Comparison of ENCODE assay signal across 22 cellular contexts in genomic region chr10:79253704-79254103, GRCh38.
DNase-seq lines count a peak whose midpoint lies in the region; FAIRE-seq and TF ChIP-seq lines count a peak whose summit lies in the region.
"Had no signal": no experiment of that assay in that cellular context is flagged by ENCODE, and none has a peak within 500 bp of the region (broad histone marks: within the 10 kb centered on the region; RNA-seq: fewer than 3 reads in every experiment).

No MANE protein-coding gene starts in this region.

- H4K5ac ChIP-seq in H1 (ENCODE audit: insufficient read length, low read depth, low read length), result no peak overlapping the region

- H2BK12ac ChIP-seq in H1 (ENCODE audit: low read depth, low read length), result no peak overlapping the region

- H3K79me2 ChIP-seq in Karpas-422 (ENCODE audit: low read length), result peaks cover 100% of the 10 kb centered on the region
- no peaks in the 10 kb centered on the region; a peak in 1 of 4 replicates for H3K79me2 ChIP-seq in H1 (ENCODE audit: control insufficient read depth in 1 of 2, insufficient read depth in 2 of 2, low read length in 2 of 2)

- H4K91ac ChIP-seq in H1 (replicated peaks; ENCODE audit: insufficient read length, low read length), result no peak overlapping the region

- POLR2A ChIA-PET in H1 (lab: Charles Lee; ENCODE audit: partially characterized antibody), result interaction anchor here (0.6 to 2.3 kb wide), 3 partner anchors 11 to 24 kb away, joined by 3 to 5 read pairs (median 3); no protein-coding TSS in a partner anchor

- no peak overlapping the region for H3K14ac ChIP-seq in H1 (ENCODE audit: insufficient read length)

- WGBS in H1 (ENCODE audit: extremely low coverage in 1 of 2, insufficient coverage in 1 of 2, insufficient read length in 1 of 2, insufficient replicate concordance in 2 of 2, low coverage in 1 of 2, low lambda C conversion rate in 2 of 2, missing lambda C conversion rate in 1 of 2), 2 experiments, result 85% methylated on average over 3 of the region's 3 CpGs; no CpG with 5 or more reads in 1 of the 2 experiments
- WGBS in sigmoid colon, 2 donors, result 85 to 91% methylated on average over 3 of the region's 3 CpGs

- peaks cover 7% of the 10 kb centered on the region; the same call in 1 of the 2 replicates for H3K79me1 ChIP-seq in H1 (ENCODE audit: low read depth, low read length)

- H3K18ac ChIP-seq in H1 (ENCODE audit: extremely low read depth, low read length), result no peak overlapping the region

- H3K23ac ChIP-seq in H1 (ENCODE audit: insufficient read length), result no peak overlapping the region

- H3K27me3 ChIP-seq in BLaER1, result no peaks in the 10 kb centered on the region
- no peaks in the 10 kb centered on the region for H3K27me3 ChIP-seq in Karpas-422 (ENCODE audit: low read length)
- no peaks in the 10 kb centered on the region for H3K27me3 ChIP-seq in H1 (replicated peaks in 1 of 4; ENCODE audit: control insufficient read depth in 3 of 4, extremely low read depth in 1 of 4, insufficient read depth in 3 of 4, low read length in 3 of 4)
- H3K27me3 ChIP-seq in sigmoid colon, result no peaks in the 10 kb centered on the region

- H3K27ac ChIP-seq in BLaER1 (peak overlapping the region; percentile 38; the same call in 1 of the 2 replicates), Karpas-422 (ENCODE audit: low read length) (peak overlapping the region; percentile 96), H1 (ENCODE audit: low read depth, low read length) (no peak overlapping the region), sigmoid colon (peak overlapping the region in 3 of 4 donors; percentile 11 to 55 (median 43))
- H3K27ac ChIP-seq: SK-N-MC had no signal

- no peak for FAIRE-seq in H1 (lab: Jason Lieb, UNC)
- FAIRE-seq: A204.1, HTR-8/SVneo, RCC 7860 had no signal

- peak overlapping the region; percentile 26; the same call in 1 of the 2 replicates for H2BK5ac ChIP-seq in H1 (ENCODE audit: low read depth, low read length)

- H3K9me2 ChIP-seq in Karpas-422 (replicated peaks; ENCODE audit: insufficient read depth, low read length), result no peaks in the 10 kb centered on the region

- TF ChIP-seq RAD21 in H1 (IDR thresholded peaks at IDR 0.05 in 1 of 2, conservative IDR thresholded peaks at IDR 0.05 in 1 of 2; ENCODE audit: low read depth in 2 of 2, low read length in 2 of 2), result no peak

- H4K20me1 ChIP-seq in BLaER1 (peaks cover 100% of the 10 kb centered on the region), Karpas-422 (ENCODE audit: insufficient read depth, low read depth, low read length) (peaks cover 22% of the 10 kb centered on the region; the same call in 1 of the 2 replicates), H1 (replicated peaks in 1 of 2; ENCODE audit: control insufficient read depth in 1 of 2, insufficient read depth in 2 of 2, low read length in 2 of 2) (peaks cover 8 to 27% of the 10 kb centered on the region in 2 experiments)

- no peak overlapping the region for H2BK20ac ChIP-seq in H1 (ENCODE audit: low read length)

- intact Hi-C loops in sigmoid colon (cut with DNase I), result no loop called here

- TF ChIP-seq CTCF in H1 (IDR thresholded peaks at IDR 0.05; ENCODE audit: control extremely low read depth in 1 of 3, insufficient read depth in 1 of 3, low read depth in 1 of 3, low read length in 3 of 3) (no peak), sigmoid colon (IDR thresholded peaks at IDR 0.05) (no peak)

- peaks cover 69% of the 10 kb centered on the region for H3K4me1 ChIP-seq in BLaER1
- H3K4me1 ChIP-seq in Karpas-422 (ENCODE audit: low read length), result peaks cover 100% of the 10 kb centered on the region
- H3K4me1 ChIP-seq in H1 (replicated peaks in 1 of 4; ENCODE audit: control insufficient read depth in 3 of 4, insufficient read depth in 4 of 4, low read length in 3 of 4), result no peaks in the 10 kb centered on the region; a peak in 1 of 7 replicates
- peaks cover 0 to 85% (median 55%) of the 10 kb centered on the region in 4 donors for H3K4me1 ChIP-seq in sigmoid colon

- no peaks in the 10 kb centered on the region for H3K23me2 ChIP-seq in H1 (ENCODE audit: low read depth, low read length)

- H3K4me2 ChIP-seq in BLaER1 (no peak overlapping the region), Karpas-422 (ENCODE audit: low read depth, low read length, poor library complexity, severe bottlenecking) (peak overlapping the region; percentile 93), H1 (ENCODE audit: insufficient read depth in 1 of 2, low read depth in 2 of 2, low read length in 2 of 2) (no peak overlapping the region)

- H3K9me3 ChIP-seq in BLaER1 (no peaks in the 10 kb centered on the region), Karpas-422 (ENCODE audit: low read length) (no peaks in the 10 kb centered on the region), H1 (ENCODE audit: insufficient read depth in 2 of 2, low read depth in 1 of 2, low read length in 1 of 2) (no peaks in the 10 kb centered on the region), sigmoid colon (no peaks in the 10 kb centered on the region)

- H2AFZ ChIP-seq in Karpas-422 (ENCODE audit: low read length) (no peak overlapping the region), H1 (ENCODE audit: low read length) (no peak overlapping the region)

- TF ChIP-seq EP300 in H1 (IDR thresholded peaks at IDR 0.05; ENCODE audit: borderline replicate concordance in 1 of 2, low read depth in 2 of 2, low read length in 2 of 2), result no peak
- TF ChIP-seq EP300 in sigmoid colon (IDR thresholded peaks at IDR 0.05), result no peak

- H2AK5ac ChIP-seq in H1 (ENCODE audit: low read depth, low read length), result no peak overlapping the region

- no peak overlapping the region for H2BK120ac ChIP-seq in H1 (replicated peaks; ENCODE audit: low read depth, low read length)

- no peak overlapping the region for H3K4ac ChIP-seq in H1 (replicated peaks; ENCODE audit: insufficient read length, low read depth, low read length)

- H4K8ac ChIP-seq in H1 (ENCODE audit: extremely low read depth, insufficient read depth, low read length), result no peak overlapping the region

- no peak overlapping the region for H3K56ac ChIP-seq in H1 (replicated peaks; ENCODE audit: insufficient read length, low read depth, low read length)

- TF ChIP-seq POLR2A in H1 (IDR thresholded peaks at IDR 0.05; ENCODE audit: control extremely low read depth in 1 of 2, low read depth in 2 of 2, low read length in 2 of 2), result no peak
- TF ChIP-seq POLR2A in sigmoid colon (IDR thresholded peaks at IDR 0.05), result no peak

- H3K9ac ChIP-seq in BLaER1 (no peak overlapping the region), Karpas-422 (ENCODE audit: low read length) (peak overlapping the region; percentile 95), H1 (replicated peaks in 1 of 4; ENCODE audit: extremely low read depth in 1 of 4, low read depth in 3 of 4, low read length in 3 of 4) (no peak overlapping the region)

- no peak for DNase-seq in Karpas-422
- no peak for DNase-seq in H1 (ENCODE audit: low read depth in 1 of 2, low spot score in 2 of 2)
- no peak for DNase-seq in sigmoid colon
- DNase-seq in effector CD4-positive, alpha-beta T cell, result no peak
- DNase-seq in stimulated activated naive CD4-positive, alpha-beta T cell treated with Interleukin-2 at 50 U/mL for 16 hours (lab: John Stamatoyannopoulos, UW), result no peak
- no peak for DNase-seq in germinal center (ENCODE audit: low spot score)
- DNase-seq: CD4-positive, alpha-beta memory T cell; DMS53; H7; IMR-90; NCI-H1092 treated with DMSO at 0.1 percent for 48 hours; NCI-H2081; NCI-H2171 treated with DMSO at 0.1 percent for 48 hours; NCI-H446; NCI-H526 treated with DMSO at 0.1 percent for 48 hours; NK-92 treated with Interleukin-12 subunit alpha and Interleukin-12 subunit beta, amount 100 ng/mL, for 24 hours; Right ventricle myocardium superior had no signal

- CTCF ChIA-PET in H1 (lab: Charles Lee; ENCODE audit: partially characterized antibody), result interaction anchor here (0.8 kb wide), 1 partner anchor 12 kb away, joined by 4 read pairs; no protein-coding TSS in a partner anchor

- H3K4me3 ChIP-seq in BLaER1 (no peak overlapping the region), Karpas-422 (ENCODE audit: low read length) (peak overlapping the region; percentile 22; the same call in 1 of the 2 replicates), H1 (ENCODE audit: extremely low read depth in 1 of 4, insufficient read depth in 2 of 4, low read depth in 3 of 4, low read length in 4 of 4) (no peak overlapping the region), sigmoid colon (no peak overlapping the region)
- H3K4me3 ChIP-seq: SK-N-MC had no signal

- H2BK15ac ChIP-seq in H1 (ENCODE audit: low read length), result no peak overlapping the region

- H3K36me3 ChIP-seq in BLaER1, result peaks cover 84% of the 10 kb centered on the region
- no peaks in the 10 kb centered on the region for H3K36me3 ChIP-seq in Karpas-422 (ENCODE audit: insufficient read depth, low read length)
- H3K36me3 ChIP-seq in H1 (ENCODE audit: control insufficient read depth in 2 of 4, insufficient read depth in 4 of 4, low read length in 3 of 4), result no peaks in the 10 kb centered on the region
- peaks cover 0 to 4% (median 0%) of the 10 kb centered on the region in 4 donors for H3K36me3 ChIP-seq in sigmoid colon

TF ChIP-seq in H1, 55 proteins besides CTCF, POLR2A, EP300 and RAD21:
- no peak for TF ChIP-seq SP2 (IDR thresholded peaks at IDR 0.05; ENCODE audit: low read length)
- no peak for TF ChIP-seq RNF2 (IDR thresholded peaks at IDR 0.05; ENCODE audit: borderline replicate concordance, low read depth, low read length, missing control alignments, poor library complexity, severe bottlenecking)
- no peak for TF ChIP-seq CBX5 (IDR thresholded peaks at IDR 0.05; ENCODE audit: low read depth, low read length)
- no peak for TF ChIP-seq RXRA (IDR thresholded peaks at IDR 0.05; ENCODE audit: insufficient read depth, low read depth, low read length)
- no peak for TF ChIP-seq SIX5 (IDR thresholded peaks at IDR 0.05; ENCODE audit: low read depth, low read length)
- TF ChIP-seq JUN (IDR thresholded peaks at IDR 0.05; ENCODE audit: low read depth, low read length), result no peak
- TF ChIP-seq NANOG (IDR thresholded peaks at IDR 0.05; ENCODE audit: insufficient read depth, low read depth, low read length, poor library complexity, severe bottlenecking), result no peak
- TF ChIP-seq ZNF274 (IDR thresholded peaks at IDR 0.05; ENCODE audit: borderline replicate concordance, extremely low read depth, low read length), result no peak
- TF ChIP-seq JUND (IDR thresholded peaks at IDR 0.05; ENCODE audit: low read length), result no peak
- TF ChIP-seq E2F6 (IDR thresholded peaks at IDR 0.05), result no peak
- TF ChIP-seq, protein P1, sequence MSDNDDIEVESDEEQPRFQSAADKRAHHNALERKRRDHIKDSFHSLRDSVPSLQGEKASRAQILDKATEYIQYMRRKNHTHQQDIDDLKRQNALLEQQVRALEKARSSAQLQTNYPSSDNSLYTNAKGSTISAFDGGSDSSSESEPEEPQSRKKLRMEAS (IDR thresholded peaks at IDR 0.05), result no peak
- no peak for TF ChIP-seq RFX5 (IDR thresholded peaks at IDR 0.05; ENCODE audit: borderline replicate concordance, low read depth, low read length)
